ENCODE assay signal across 10 cellular contexts in the genomic region with DNA sequence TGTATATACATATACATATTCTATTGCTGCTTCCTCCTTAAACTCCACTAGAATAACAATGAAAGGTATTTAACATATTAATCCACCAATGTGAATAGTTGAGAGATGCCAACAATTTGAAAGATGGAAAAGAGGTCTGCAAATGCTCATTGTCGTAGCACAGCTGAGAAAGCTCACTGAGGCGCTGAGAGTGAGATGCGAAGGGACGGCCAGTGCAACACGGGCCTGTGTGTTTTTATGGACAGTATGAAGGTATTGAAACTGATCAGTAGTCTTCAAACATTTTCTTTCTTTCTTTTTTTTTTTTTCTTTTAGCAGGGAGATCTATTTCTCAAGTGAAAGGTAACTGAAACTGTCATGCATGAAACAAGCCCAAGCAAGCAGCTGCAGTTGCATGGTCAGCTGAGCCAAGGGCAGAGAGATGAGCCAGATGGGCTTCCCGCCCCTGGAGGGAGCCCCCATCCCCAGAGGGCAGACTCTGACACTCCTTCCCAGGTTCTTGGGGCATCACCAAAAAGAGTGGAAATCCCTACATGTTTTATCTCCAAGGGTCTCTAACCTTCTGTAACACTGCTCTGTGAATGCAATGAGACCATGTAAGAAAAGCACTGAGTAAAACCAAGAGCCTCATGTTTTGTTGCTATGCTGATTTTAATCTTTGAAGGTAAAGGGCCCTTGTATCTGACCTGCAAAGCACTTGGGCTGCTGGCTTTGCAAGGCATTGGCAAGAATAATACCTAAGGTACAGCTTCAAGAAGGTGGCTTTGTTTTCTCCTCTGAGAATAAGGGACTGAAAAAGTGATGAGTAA. TPM values are rescaled to one million over a fixed set of nuclear protein-coding genes. Genes with fewer than 3 reads are reported as not detected.
DNase-seq lines count a peak whose midpoint lies in the region; ATAC-seq and TF ChIP-seq lines count a peak whose summit lies in the region.
"Had no signal": no experiment of that assay in that cellular context is flagged by ENCODE, and none has a peak within 500 bp of the region (broad histone marks: within the 10 kb centered on the region; RNA-seq: fewer than 3 reads in every experiment).

No MANE protein-coding gene starts in this region.

- H3K9ac ChIP-seq in MM.1S (ENCODE audit: low read length) = peak overlapping the region; percentile 3; the same call in 1 of the 2 replicates

- H3K27me3 ChIP-seq in MM.1S (replicated peaks; ENCODE audit: insufficient read depth, low read length) = no peaks in the 10 kb centered on the region
- H3K27me3 ChIP-seq in neutrophil = no peaks in the 10 kb centered on the region

- peaks cover 5% of the 10 kb centered on the region for H3K27me3 Mint-ChIP-seq in activated CD4-positive, alpha-beta T cell treated with anti-CD3 and anti-CD28 coated beads, Interleukin-2, amount 10 ng/mL, durations not matched to agents 24 days and 14 days

- peak overlapping the region; percentile 1 for H3K27ac Mint-ChIP-seq in activated CD4-positive, alpha-beta T cell treated with anti-CD3 and anti-CD28 coated beads, Interleukin-2, amount 10 ng/mL, durations not matched to agents 24 days and 14 days

- H3K27ac ChIP-seq in MM.1S (ENCODE audit: low read length) (peak overlapping the region; percentile 86), neutrophil (peak overlapping the region; percentile 86)

- TF ChIP-seq CTCF in MM.1S (IDR thresholded peaks at IDR 0.05; ENCODE audit: low read length) (no peak), neutrophil (IDR thresholded peaks at IDR 0.05) (no peak)

- peaks cover 8% of the 10 kb centered on the region for H3K9me3 Mint-ChIP-seq in activated CD4-positive, alpha-beta T cell treated with anti-CD3 and anti-CD28 coated beads, Interleukin-2, amount 10 ng/mL, durations not matched to agents 24 days and 14 days

- H3K4me2 ChIP-seq in MM.1S (ENCODE audit: low read depth, low read length) = peak overlapping the region; percentile 82

- H3K4me3 ChIP-seq in MM.1S (ENCODE audit: low read length) = peak overlapping the region; percentile 25
- H3K4me3 ChIP-seq in neutrophil (ENCODE audit: low read depth in 1 of 2, low read length in 1 of 2) = no peak overlapping the region

- H3K9me2 ChIP-seq in MM.1S (replicated peaks; ENCODE audit: insufficient read depth, low read length) = no peaks in the 10 kb centered on the region

- peaks cover 3% of the 10 kb centered on the region for H3K36me3 Mint-ChIP-seq in activated CD4-positive, alpha-beta T cell treated with anti-CD3 and anti-CD28 coated beads, Interleukin-2, amount 10 ng/mL, durations not matched to agents 24 days and 14 days (ENCODE audit: low read depth)

- H3K79me2 ChIP-seq in MM.1S (ENCODE audit: low read length) = no peaks in the 10 kb centered on the region

- H2AFZ ChIP-seq in MM.1S (ENCODE audit: low read length) = peak overlapping the region; percentile 32; the same call in 1 of the 2 replicates

- H3K9me3 ChIP-seq in MM.1S (replicated peaks; ENCODE audit: insufficient read depth, low read length) (no peaks in the 10 kb centered on the region), neutrophil (no peaks in the 10 kb centered on the region)

- DNase-seq in activated CD4-positive, alpha-beta T cell treated with anti-CD3 and anti-CD28 coated beads, Interleukin-2, amount 10 ng/mL, durations not matched to agents 24 days and 14 days = peak; percentile 60
- DNase-seq in activated CD4-positive, alpha-beta T cell treated with anti-CD3 and anti-CD28 coated beads for 4 hours = no peak
- DNase-seq in MM.1S (peak; percentile 68), NCI-H2029 (lab: John Stamatoyannopoulos, UW) (no peak), posterior vena cava (ENCODE audit: low spot score) (no peak), NCI-H146 treated with DMSO at 0.1 percent for 48 hours (lab: John Stamatoyannopoulos, UW; ENCODE audit: unreplicated experiment) (no peak)
- DNase-seq: activated gamma-delta T cell had no signal

- H3K36me3 ChIP-seq in MM.1S (replicated peaks; ENCODE audit: insufficient read depth, low read length) (no peaks in the 10 kb centered on the region), neutrophil (no peaks in the 10 kb centered on the region)

- H3K4me1 Mint-ChIP-seq in activated CD4-positive, alpha-beta T cell treated with anti-CD3 and anti-CD28 coated beads, Interleukin-2, amount 10 ng/mL, durations not matched to agents 24 days and 14 days = peaks cover 36% of the 10 kb centered on the region

- intact Hi-C loops in activated CD4-positive, alpha-beta T cell treated with anti-CD3 and anti-CD28 coated beads, Interleukin-2, amount 10 ng/mL, durations not matched to agents 24 days and 14 days (cut with micrococcal nuclease) = loop anchor here (5.0 to 10.0 kb wide), 3 partner anchors 738 to 888 kb away; no protein-coding TSS in a partner anchor
- intact Hi-C loops in posterior vena cava (cut with DNase I) = no loop called here

- H3K4me3 Mint-ChIP-seq in activated CD4-positive, alpha-beta T cell treated with anti-CD3 and anti-CD28 coated beads, Interleukin-2, amount 10 ng/mL, durations not matched to agents 24 days and 14 days = peak overlapping the region; percentile 30

- H4K20me1 ChIP-seq in MM.1S (ENCODE audit: insufficient read depth, low read length) = no peaks in the 10 kb centered on the region

- peak; percentile 76 for ATAC-seq in HG02588 (IDR thresholded peaks at IDR 0.05; ENCODE audit: unreplicated experiment)
- ATAC-seq: HCT116 had no signal

- H3F3A ChIP-seq in MM.1S (ENCODE audit: insufficient read depth, low read length) = peaks cover 28% of the 10 kb centered on the region

- H3K4me1 ChIP-seq in MM.1S (ENCODE audit: low read length) = peaks cover 30% of the 10 kb centered on the region
- peaks cover 40 to 47% of the 10 kb centered on the region in 2 experiments for H3K4me1 ChIP-seq in neutrophil (ENCODE audit: control insufficient read depth in 1 of 2, insufficient read depth in 1 of 2, low read depth in 1 of 2, low read length in 1 of 2)

RNA-seq across cellular contexts. Expression of a gene that starts 41.4 kb away (rescaled TPM):
- total RNA-seq in activated CD4-positive, alpha-beta T cell treated with anti-CD3 and anti-CD28 coated beads, Interleukin-2, amount 10 ng/mL, durations not matched to agents 24 days and 14 days = 0.23 and 0.66 TPM in 2 replicates
- 1 to 10 TPM; 3.9 to 5.4 TPM for total RNA-seq in posterior vena cava

Comparison
In these comparisons a context has a peak if more than half of its experiments do, and no peak if none do; other contexts are left out.
1. DNase-seq: peak in activated CD4-positive, alpha-beta T cell treated with anti-CD3 and anti-CD28 coated beads, Interleukin-2, amount 10 ng/mL, durations not matched to agents 24 days and 14 days (single experiment) and MM.1S (single experiment); none in activated CD4-positive, alpha-beta T cell treated with anti-CD3 and anti-CD28 coated beads for 4 hours (0 of 2), NCI-H2029 (single experiment), posterior vena cava (single experiment) and NCI-H146 treated with DMSO at 0.1 percent for 48 hours (single experiment).